In the genomic region with DNA sequence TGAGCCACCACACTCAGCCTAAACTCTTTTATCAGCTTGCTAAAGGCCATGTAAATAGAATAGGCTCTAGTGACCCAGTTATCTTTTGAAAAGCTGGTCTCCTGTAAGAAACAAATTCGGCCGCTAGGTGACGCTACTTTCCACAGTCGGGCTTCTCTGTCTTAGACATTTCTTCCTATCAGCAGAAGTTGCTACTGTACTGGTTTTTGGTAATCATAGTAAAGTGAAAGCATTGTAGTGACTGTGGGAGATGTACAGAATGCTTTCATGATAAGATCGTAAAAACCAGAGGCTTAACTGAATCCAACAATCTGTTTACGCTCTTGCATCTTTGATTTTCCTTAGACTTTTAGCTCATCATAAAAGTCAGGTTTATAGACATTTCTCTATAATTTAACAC, we compare ENCODE assay signal across 8 cellular contexts.
DNase-seq lines count a peak whose midpoint lies in the region; ATAC-seq, FAIRE-seq and TF ChIP-seq lines count a peak whose summit lies in the region.

No MANE protein-coding gene starts in this region.

- no peak overlapping the region for H2BK120ac ChIP-seq in IMR-90 (ENCODE audit: low read depth, low read length)

- POLR2A ChIA-PET in IMR-90 (lab: Charles Lee; ENCODE audit: unreplicated experiment): no interaction called here

- H3K4me2 ChIP-seq in IMR-90 (ENCODE audit: low read depth, low read length) (no peak overlapping the region), smooth muscle cell (no peak overlapping the region)

- CTCF ChIA-PET in IMR-90 (lab: Yijun Ruan, JAX): interaction anchor here (0.6 to 1.7 kb wide), 6 partner anchors 8 to 231 kb away, joined by 3 to 11 read pairs (median 5); no protein-coding TSS in a partner anchor

- no peak overlapping the region for H3K23ac ChIP-seq in IMR-90 (ENCODE audit: low read depth, low read length)

- H3K18ac ChIP-seq in IMR-90 (ENCODE audit: low read depth, low read length): no peak overlapping the region

- no TSS peak for BruUV-seq in IMR-90 (replicated peaks; lab: Mats Ljungman, UMichigan)

- no peak overlapping the region for H2BK20ac ChIP-seq in IMR-90 (ENCODE audit: low read depth, low read length)

- no peak overlapping the region for H4K8ac ChIP-seq in IMR-90 (ENCODE audit: low read depth in 2 of 2, low read length in 2 of 2)

- no peak overlapping the region for H3K4ac ChIP-seq in IMR-90 (ENCODE audit: low read depth, low read length)

- no peaks in the 10 kb centered on the region for H3K9me1 ChIP-seq in IMR-90 (ENCODE audit: insufficient read depth, low read length)

- H4K5ac ChIP-seq in IMR-90 (ENCODE audit: low read depth, low read length): no peak overlapping the region

- H3K36me3 ChIP-seq in IMR-90 (ENCODE audit: control insufficient read depth, insufficient read depth, low read length): no peaks in the 10 kb centered on the region; the same call in 1 of the 2 replicates
- no peaks in the 10 kb centered on the region for H3K36me3 ChIP-seq in SJSA1
- peaks cover 0 to 2% (median 0%) of the 10 kb centered on the region in 9 donors for H3K36me3 ChIP-seq in heart right ventricle
- no peaks in the 10 kb centered on the region for H3K36me3 ChIP-seq in smooth muscle cell (ENCODE audit: low read depth)

- H3K9me3 ChIP-seq in IMR-90 (ENCODE audit: control insufficient read depth, insufficient read depth, low read length) (no peaks in the 10 kb centered on the region), SJSA1 (replicated peaks) (no peaks in the 10 kb centered on the region), heart right ventricle (no peaks in the 10 kb centered on the region), smooth muscle cell (replicated peaks; ENCODE audit: low read depth) (no peaks in the 10 kb centered on the region)

- H3K79me2 ChIP-seq in smooth muscle cell (ENCODE audit: low read depth): no peaks in the 10 kb centered on the region

- H3K27ac ChIP-seq in IMR-90 (ENCODE audit: insufficient read depth, low read length) (no peak overlapping the region), SJSA1 (no peak overlapping the region), heart right ventricle (no peak overlapping the region), smooth muscle cell (ENCODE audit: low read depth) (no peak overlapping the region)

- no peak overlapping the region for H3K9ac ChIP-seq in IMR-90 (ENCODE audit: low read depth, low read length)
- H3K9ac ChIP-seq in smooth muscle cell (ENCODE audit: low read depth): no peak overlapping the region

- dilution Hi-C loops in IMR-90 (cut with HindIII; ENCODE audit: low sequenced_read_pairs, unreplicated experiment): no loop called here

- no peaks in the 10 kb centered on the region for H4K20me1 ChIP-seq in IMR-90 (ENCODE audit: insufficient read depth, low read length)
- H4K20me1 ChIP-seq in smooth muscle cell (ENCODE audit: low read depth): no peaks in the 10 kb centered on the region

- H3K56ac ChIP-seq in IMR-90 (ENCODE audit: extremely low read depth, insufficient read depth, low read length): no peak overlapping the region

- H3K27me3 ChIP-seq in IMR-90 (ENCODE audit: control insufficient read depth, insufficient read depth, low read length) (no peaks in the 10 kb centered on the region), SJSA1 (replicated peaks) (no peaks in the 10 kb centered on the region), heart right ventricle (peaks cover 0 to 25% (median 0%) of the 10 kb centered on the region in 7 donors), smooth muscle cell (ENCODE audit: low read depth) (no peaks in the 10 kb centered on the region)

- H4K91ac ChIP-seq in IMR-90 (ENCODE audit: insufficient read depth, low read depth, low read length): no peak overlapping the region

- peak; percentile 64 for TF ChIP-seq CTCF in IMR-90 (conservative IDR thresholded peaks at IDR 0.05; ENCODE audit: low read depth, low read length)
- peak in 8 of 9 donors; percentile 15 to 75 (median 54) for TF ChIP-seq CTCF in heart right ventricle (IDR thresholded peaks at IDR 0.05)
- TF ChIP-seq CTCF in smooth muscle cell (IDR thresholded peaks at IDR 0.05; ENCODE audit: borderline replicate concordance, insufficient read depth, poor library complexity, severe bottlenecking): peak; percentile 58

- no peak overlapping the region for H2BK5ac ChIP-seq in IMR-90 (ENCODE audit: low read depth, low read length, poor library complexity, severe bottlenecking)

- H3K4me3 ChIP-seq in IMR-90 (ENCODE audit: insufficient read depth, low read depth, low read length) (no peak overlapping the region), SJSA1 (no peak overlapping the region), heart right ventricle (no peak overlapping the region), smooth muscle cell (no peak overlapping the region)

- intact Hi-C loops in IMR-90 (cut with micrococcal nuclease): no loop called here
- intact Hi-C loops in heart right ventricle (cut with DNase I): no loop called here

- peak; percentile 60 for TF ChIP-seq RAD21 in IMR-90 (IDR thresholded peaks at IDR 0.05; ENCODE audit: low read length)

- no CpG with 5 or more reads among the region's 6 CpGs for WGBS in IMR-90 (ENCODE audit: extremely low coverage in 2 of 2, insufficient read length in 1 of 2), 2 experiments
- WGBS in heart right ventricle, 2 donors: 14 to 15% methylated on average over 6 of the region's 6 CpGs
- WGBS in smooth muscle cell (ENCODE audit: low lambda C conversion rate): 28% methylated on average over 6 of the region's 6 CpGs

- no peaks in the 10 kb centered on the region for H3K4me1 ChIP-seq in IMR-90 (ENCODE audit: control insufficient read depth, insufficient read depth, low read length)
- no peaks in the 10 kb centered on the region for H3K4me1 ChIP-seq in SJSA1 (replicated peaks)
- no peaks in the 10 kb centered on the region for H3K4me1 ChIP-seq in heart right ventricle
- H3K4me1 ChIP-seq in smooth muscle cell (ENCODE audit: low read depth): no peaks in the 10 kb centered on the region

- in situ Hi-C loops in IMR-90 (cut with MboI; ENCODE audit: low sequenced_read_pairs): no loop called here

- peak; percentile 70 for FAIRE-seq in G401.6 (lab: Jason Lieb, UNC)

- no peak overlapping the region for H2AK9ac ChIP-seq in IMR-90 (replicated peaks; ENCODE audit: low read depth, low read length, poor library complexity)

- DNase-seq in IMR-90 (peak; percentile 56), SJSA1 (ENCODE audit: low read depth in 1 of 2, low spot score in 2 of 2) (peak; percentile 24 to 42), heart right ventricle (peak; percentile 11 to 18), smooth muscle cell (lab: John Stamatoyannopoulos, UW; ENCODE audit: unreplicated experiment) (peak; percentile 1)
- DNase-seq in activated effector memory CD4-positive, alpha-beta T cell treated with anti-CD3 and anti-CD28 coated beads, Interleukin-2, amount 50 U/mL, for 16 hours: peak; percentile 88

- H3F3A ChIP-seq in smooth muscle cell (ENCODE audit: low read depth): no peaks in the 10 kb centered on the region

- no peak overlapping the region for H2BK15ac ChIP-seq in IMR-90 (ENCODE audit: low read depth, low read length)

- H2AK5ac ChIP-seq in IMR-90 (ENCODE audit: low read depth, low read length): no peak overlapping the region

- H3K14ac ChIP-seq in IMR-90 (replicated peaks; ENCODE audit: low read depth, low read length): no peak overlapping the region

- ATAC-seq in GM21528 (IDR thresholded peaks at IDR 0.05; ENCODE audit: low FRiP score, unreplicated experiment) (peak; percentile 90), IMR-90 (ENCODE audit: low read depth) (peak; percentile 86), heart right ventricle (peak in 1 of 8 donors; percentile 42), HG03571 (IDR thresholded peaks at IDR 0.05; ENCODE audit: unreplicated experiment) (no peak)

- no peak for TF ChIP-seq POLR2A in IMR-90 (IDR thresholded peaks at IDR 0.05; ENCODE audit: low read depth, low read length)

- H3K79me1 ChIP-seq in IMR-90 (ENCODE audit: low read depth in 1 of 2, low read length in 2 of 2): no peaks in the 10 kb centered on the region

- H2AFZ ChIP-seq in IMR-90 (replicated peaks; ENCODE audit: low read length, poor library complexity) (no peak overlapping the region), smooth muscle cell (ENCODE audit: low read depth) (no peak overlapping the region)

TF ChIP-seq in IMR-90, 13 proteins besides CTCF, POLR2A, EP300 and RAD21:
- TF ChIP-seq SMC3 (IDR thresholded peaks at IDR 0.05; ENCODE audit: low read depth, low read length): peak; percentile 24; the same call in 1 of the 2 replicates
- TF ChIP-seq, protein P1, sequence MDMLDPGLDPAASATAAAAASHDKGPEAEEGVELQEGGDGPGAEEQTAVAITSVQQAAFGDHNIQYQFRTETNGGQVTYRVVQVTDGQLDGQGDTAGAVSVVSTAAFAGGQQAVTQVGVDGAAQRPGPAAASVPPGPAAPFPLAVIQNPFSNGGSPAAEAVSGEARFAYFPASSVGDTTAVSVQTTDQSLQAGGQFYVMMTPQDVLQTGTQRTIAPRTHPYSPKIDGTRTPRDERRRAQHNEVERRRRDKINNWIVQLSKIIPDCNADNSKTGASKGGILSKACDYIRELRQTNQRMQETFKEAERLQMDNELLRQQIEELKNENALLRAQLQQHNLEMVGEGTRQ (IDR thresholded peaks at IDR 0.05; ENCODE audit: low read depth, low read length): no peak
TF ChIP-seq in IMR-90: peak in this region for 1.

Comparison
In these comparisons a context has a peak if more than half of its experiments do, and no peak if none do; other contexts are left out.
1. DNase-seq: peak in every context shown above with its lines; median percentile 88 in activated effector memory CD4-positive, alpha-beta T cell treated with anti-CD3 and anti-CD28 coated beads, Interleukin-2, amount 50 U/mL, for 16 hours; 56 in IMR-90; 33 in SJSA1; 14 in heart right ventricle; 1 in smooth muscle cell.